8 cellular contexts compared by ENCODE assay signal in the genomic region with DNA sequence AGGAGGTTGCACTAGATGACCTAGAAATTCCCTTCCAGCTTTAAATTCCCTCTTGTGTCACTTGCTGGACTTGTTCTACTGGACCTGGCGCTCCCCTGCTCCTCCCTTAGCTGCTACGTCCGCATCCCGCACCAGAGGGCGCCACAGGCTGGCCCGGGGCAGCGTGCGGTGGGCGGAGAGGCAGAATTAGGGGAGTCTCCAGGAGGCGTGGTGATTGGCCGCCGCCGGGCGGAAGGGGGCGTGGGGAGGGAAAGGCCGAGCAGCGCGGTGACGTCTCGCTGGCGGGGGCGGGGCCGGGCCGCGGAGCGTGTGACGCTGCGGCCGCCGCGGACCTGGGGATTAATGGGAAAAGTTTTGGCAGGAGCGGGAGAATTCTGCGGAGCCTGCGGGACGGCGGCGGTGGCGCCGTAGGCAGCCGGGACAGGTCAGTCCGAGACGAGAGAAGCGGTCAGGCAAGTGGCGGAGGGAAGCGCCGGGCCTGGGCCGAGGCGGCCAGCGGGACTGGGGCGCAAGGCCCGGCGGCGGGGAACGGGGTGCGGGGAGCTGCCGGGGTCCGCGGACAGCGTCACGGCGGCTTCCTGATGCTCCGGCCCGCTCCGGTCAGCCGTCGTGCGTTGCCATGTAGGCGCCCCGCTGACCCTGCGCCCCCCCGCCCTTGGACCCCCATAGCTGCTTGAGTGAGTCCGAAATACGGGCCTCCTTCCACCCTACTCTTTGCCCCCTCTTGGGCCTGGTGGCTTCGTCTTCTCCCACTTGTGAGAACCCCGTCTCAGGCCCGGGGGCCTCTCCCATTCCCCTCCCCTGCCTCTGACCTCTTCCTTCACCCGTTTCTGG. TPM values are rescaled to one million over a fixed set of nuclear protein-coding genes. Genes with fewer than 3 reads are reported as not detected.
DNase-seq lines count a peak whose midpoint lies in the region; ATAC-seq and TF ChIP-seq lines count a peak whose summit lies in the region.

A gene (plus strand): TSS at position 301 of the 834 bp plus-strand sequence. CDS start 68,530 bp downstream, outside the sequence.

- peak within 1 kb of the TSS; percentile 78 for H3K4me3 ChIP-seq in AG09309 (ENCODE audit: control insufficient read depth, low read depth, low read length)
- H3K4me3 ChIP-seq in cardiac fibroblast (replicated peaks in 1 of 2; ENCODE audit: low read depth in 2 of 2, low read length in 2 of 2) = peak within 1 kb of the TSS; percentile 78 to 79

- CTCF ChIA-PET in WTC11 (lab: Charles Lee) = interaction anchor here (0.5 to 6.8 kb wide), 57 partner anchors 9 to 292 kb away, joined by 3 to 157 read pairs (median 4); a partner anchor contains a TSS

- peak; percentile 96 for ATAC-seq in GM18909 (IDR thresholded peaks at IDR 0.05; ENCODE audit: poor library complexity, unreplicated experiment)
- peak; percentile 98 for ATAC-seq in HG03175 (IDR thresholded peaks at IDR 0.05; ENCODE audit: unreplicated experiment)
- ATAC-seq in WTC11 = peak; percentile 97

- H3K4me3 Mint-ChIP-seq in WTC11 = peak within 1 kb of the TSS; percentile 86

- H3K27me3 Mint-ChIP-seq in WTC11 (ENCODE audit: low read depth) = peaks cover 8% of the 10 kb centered on the region

- H3K27ac Mint-ChIP-seq in WTC11 = peak within 1 kb of the TSS; percentile 87

- DNase-seq in AG09309 (ENCODE audit: low read depth) (peak; percentile 79), NCI-H2227 treated with DMSO at 0.1 percent for 48 hours (lab: John Stamatoyannopoulos, UW) (peak; percentile 96), WTC11 (ENCODE audit: low spot score) (peak; percentile 99), cardiac fibroblast (ENCODE audit: low read depth in 2 of 2) (peak; percentile 96 to 97), iris pigment epithelial cell (ENCODE audit: low read depth) (peak; percentile 93)
- DNase-seq in stimulated activated CD4-positive, alpha-beta T cell treated with anti-CD3 and anti-CD28 coated beads, Interleukin-12 subunit alpha, Interleukin-12 subunit beta, amount 100 ng/mL, for 4 hours = peak; percentile 99

- H3K36me3 Mint-ChIP-seq in WTC11 = no peaks in the 10 kb centered on the region; the same call in 1 of the 2 replicates

- H3K4me1 Mint-ChIP-seq in WTC11 = peaks cover 20% of the 10 kb centered on the region

- H3K9me3 Mint-ChIP-seq in WTC11 = peaks cover 6% of the 10 kb centered on the region

- TF ChIP-seq CTCF in AG09309 (IDR thresholded peaks at IDR 0.05; ENCODE audit: control insufficient read depth, insufficient read depth, low read depth, low read length, missing control alignments) (peak; percentile 99), WTC11 (IDR thresholded peaks at IDR 0.05) (peak; percentile 93), cardiac fibroblast (IDR thresholded peaks at IDR 0.05; ENCODE audit: low read depth, low read length) (peak; percentile 99)

- POLR2A ChIA-PET in WTC11 (lab: Charles Lee) = interaction anchor here (0.6 to 1.2 kb wide), 8 partner anchors 49 to 148 kb away, joined by 3 to 7 read pairs (median 3); no protein-coding TSS in a partner anchor

TF ChIP-seq in WTC11, 78 proteins besides CTCF, POLR2A, EP300 and RAD21 (continues in another document):
- TF ChIP-seq NR2C2 (CRISPR knock-in tag; IDR thresholded peaks at IDR 0.05) (no peak), SP1 (CRISPR knock-in tag; conservative IDR thresholded peaks at IDR 0.05) (peak; percentile 96), MYBL2 (CRISPR knock-in tag; IDR thresholded peaks at IDR 0.05) (0 out of 2 replicates have a peak, but pooled peaks have one; percentile 37), GTF2I (CRISPR knock-in tag; conservative IDR thresholded peaks at IDR 0.05) (no peak), FOXK1 (CRISPR knock-in tag; IDR thresholded peaks at IDR 0.05) (no peak), TCF7 (CRISPR knock-in tag; IDR thresholded peaks at IDR 0.05; ENCODE audit: low read depth) (no peak), NFYB (CRISPR knock-in tag; conservative IDR thresholded peaks at IDR 0.05; ENCODE audit: low read depth) (peak; percentile 25; the same call in 1 of the 2 replicates), OVOL2 (CRISPR knock-in tag; IDR thresholded peaks at IDR 0.05; ENCODE audit: borderline replicate concordance) (no peak), CREM (CRISPR knock-in tag; IDR thresholded peaks at IDR 0.05) (peak; percentile 79; the same call in 1 of the 2 replicates), PRRX2 (CRISPR knock-in tag; IDR thresholded peaks at IDR 0.05) (no peak), ETV6 (CRISPR knock-in tag; IDR thresholded peaks at IDR 0.05) (peak; percentile 52; the same call in 1 of the 2 replicates), ZNF263 (CRISPR knock-in tag; IDR thresholded peaks at IDR 0.05; ENCODE audit: low read depth) (no peak), GABPB1 (CRISPR knock-in tag; IDR thresholded peaks at IDR 0.05) (peak; percentile 74; the same call in 1 of the 2 replicates), CBFB (CRISPR knock-in tag; IDR thresholded peaks at IDR 0.05; ENCODE audit: low read depth) (no peak)
- TF ChIP-seq, protein P1, sequence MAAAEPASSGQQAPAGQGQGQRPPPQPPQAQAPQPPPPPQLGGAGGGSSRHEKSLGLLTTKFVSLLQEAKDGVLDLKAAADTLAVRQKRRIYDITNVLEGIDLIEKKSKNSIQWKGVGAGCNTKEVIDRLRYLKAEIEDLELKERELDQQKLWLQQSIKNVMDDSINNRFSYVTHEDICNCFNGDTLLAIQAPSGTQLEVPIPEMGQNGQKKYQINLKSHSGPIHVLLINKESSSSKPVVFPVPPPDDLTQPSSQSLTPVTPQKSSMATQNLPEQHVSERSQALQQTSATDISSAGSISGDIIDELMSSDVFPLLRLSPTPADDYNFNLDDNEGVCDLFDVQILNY (CRISPR knock-in tag; IDR thresholded peaks at IDR 0.05) = peak; percentile 66; the same call in 1 of the 2 replicates
- TF ChIP-seq, protein P2, sequence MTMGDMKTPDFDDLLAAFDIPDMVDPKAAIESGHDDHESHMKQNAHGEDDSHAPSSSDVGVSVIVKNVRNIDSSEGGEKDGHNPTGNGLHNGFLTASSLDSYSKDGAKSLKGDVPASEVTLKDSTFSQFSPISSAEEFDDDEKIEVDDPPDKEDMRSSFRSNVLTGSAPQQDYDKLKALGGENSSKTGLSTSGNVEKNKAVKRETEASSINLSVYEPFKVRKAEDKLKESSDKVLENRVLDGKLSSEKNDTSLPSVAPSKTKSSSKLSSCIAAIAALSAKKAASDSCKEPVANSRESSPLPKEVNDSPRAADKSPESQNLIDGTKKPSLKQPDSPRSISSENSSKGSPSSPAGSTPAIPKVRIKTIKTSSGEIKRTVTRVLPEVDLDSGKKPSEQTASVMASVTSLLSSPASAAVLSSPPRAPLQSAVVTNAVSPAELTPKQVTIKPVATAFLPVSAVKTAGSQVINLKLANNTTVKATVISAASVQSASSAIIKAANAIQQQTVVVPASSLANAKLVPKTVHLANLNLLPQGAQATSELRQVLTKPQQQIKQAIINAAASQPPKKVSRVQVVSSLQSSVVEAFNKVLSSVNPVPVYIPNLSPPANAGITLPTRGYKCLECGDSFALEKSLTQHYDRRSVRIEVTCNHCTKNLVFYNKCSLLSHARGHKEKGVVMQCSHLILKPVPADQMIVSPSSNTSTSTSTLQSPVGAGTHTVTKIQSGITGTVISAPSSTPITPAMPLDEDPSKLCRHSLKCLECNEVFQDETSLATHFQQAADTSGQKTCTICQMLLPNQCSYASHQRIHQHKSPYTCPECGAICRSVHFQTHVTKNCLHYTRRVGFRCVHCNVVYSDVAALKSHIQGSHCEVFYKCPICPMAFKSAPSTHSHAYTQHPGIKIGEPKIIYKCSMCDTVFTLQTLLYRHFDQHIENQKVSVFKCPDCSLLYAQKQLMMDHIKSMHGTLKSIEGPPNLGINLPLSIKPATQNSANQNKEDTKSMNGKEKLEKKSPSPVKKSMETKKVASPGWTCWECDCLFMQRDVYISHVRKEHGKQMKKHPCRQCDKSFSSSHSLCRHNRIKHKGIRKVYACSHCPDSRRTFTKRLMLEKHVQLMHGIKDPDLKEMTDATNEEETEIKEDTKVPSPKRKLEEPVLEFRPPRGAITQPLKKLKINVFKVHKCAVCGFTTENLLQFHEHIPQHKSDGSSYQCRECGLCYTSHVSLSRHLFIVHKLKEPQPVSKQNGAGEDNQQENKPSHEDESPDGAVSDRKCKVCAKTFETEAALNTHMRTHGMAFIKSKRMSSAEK (CRISPR knock-in tag; IDR thresholded peaks at IDR 0.05; ENCODE audit: borderline replicate concordance) = no peak
- TF ChIP-seq, protein P3, sequence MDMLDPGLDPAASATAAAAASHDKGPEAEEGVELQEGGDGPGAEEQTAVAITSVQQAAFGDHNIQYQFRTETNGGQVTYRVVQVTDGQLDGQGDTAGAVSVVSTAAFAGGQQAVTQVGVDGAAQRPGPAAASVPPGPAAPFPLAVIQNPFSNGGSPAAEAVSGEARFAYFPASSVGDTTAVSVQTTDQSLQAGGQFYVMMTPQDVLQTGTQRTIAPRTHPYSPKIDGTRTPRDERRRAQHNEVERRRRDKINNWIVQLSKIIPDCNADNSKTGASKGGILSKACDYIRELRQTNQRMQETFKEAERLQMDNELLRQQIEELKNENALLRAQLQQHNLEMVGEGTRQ (CRISPR knock-in tag; IDR thresholded peaks at IDR 0.05) = no peak
- TF ChIP-seq, protein P4, sequence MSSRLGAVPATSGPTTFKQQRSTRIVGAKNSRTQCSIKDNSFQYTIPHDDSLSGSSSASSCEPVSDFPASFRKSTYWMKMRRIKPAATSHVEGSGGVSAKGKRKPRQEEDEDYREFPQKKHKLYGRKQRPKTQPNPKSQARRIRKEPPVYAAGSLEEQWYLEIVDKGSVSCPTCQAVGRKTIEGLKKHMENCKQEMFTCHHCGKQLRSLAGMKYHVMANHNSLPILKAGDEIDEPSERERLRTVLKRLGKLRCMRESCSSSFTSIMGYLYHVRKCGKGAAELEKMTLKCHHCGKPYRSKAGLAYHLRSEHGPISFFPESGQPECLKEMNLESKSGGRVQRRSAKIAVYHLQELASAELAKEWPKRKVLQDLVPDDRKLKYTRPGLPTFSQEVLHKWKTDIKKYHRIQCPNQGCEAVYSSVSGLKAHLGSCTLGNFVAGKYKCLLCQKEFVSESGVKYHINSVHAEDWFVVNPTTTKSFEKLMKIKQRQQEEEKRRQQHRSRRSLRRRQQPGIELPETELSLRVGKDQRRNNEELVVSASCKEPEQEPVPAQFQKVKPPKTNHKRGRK (CRISPR knock-in tag; IDR thresholded peaks at IDR 0.05; ENCODE audit: borderline replicate concordance) = no peak

RNA-seq across cellular contexts. Expression of the gene that starts here (rescaled TPM):
- 14.7 to 17.1 TPM (median 16.8 TPM) in 3 replicates for total RNA-seq in WTC11 (2021)

Comparison
In these comparisons a context has a peak if more than half of its experiments do, and no peak if none do; other contexts are left out.
1. Peak in every context shown above with its lines: DNase-seq, ATAC-seq and H3K4me3 ChIP-seq.